8 cellular contexts compared by ENCODE assay signal in genomic region chr11:33723238-33723881, GRCh38. TPM values are rescaled to one million over a fixed set of nuclear protein-coding genes. Genes with fewer than 3 reads are reported as not detected.
DNase-seq lines count a peak whose midpoint lies in the region; ATAC-seq and FAIRE-seq lines count a peak whose summit lies in the region.

No MANE protein-coding gene starts in this region.

- H3K4me1 Mint-ChIP-seq in activated naive CD4-positive, alpha-beta T cell treated with anti-CD3 and anti-CD28 coated beads for 36 hours (ENCODE audit: low read depth) = peaks cover 29% of the 10 kb centered on the region
- peaks cover 46% of the 10 kb centered on the region for H3K4me1 Mint-ChIP-seq in activated CD4-positive, alpha-beta memory T cell treated with anti-CD3 and anti-CD28 coated beads for 36 hours (ENCODE audit: low read depth)

- CTCF ChIA-PET in activated naive CD4-positive, alpha-beta T cell treated with anti-CD3 and anti-CD28 coated beads for 36 hours (lab: Charles Lee) = interaction anchor here (0.6 to 3.3 kb wide), 3 partner anchors 19 to 1842 kb away, joined by 3 to 13 read pairs (median 3); no protein-coding TSS in a partner anchor
- CTCF ChIA-PET in activated CD4-positive, alpha-beta memory T cell treated with anti-CD3 and anti-CD28 coated beads for 36 hours (lab: Charles Lee) = interaction anchor here (0.7 to 1.8 kb wide), 6 partner anchors 8 to 19 kb away, joined by 3 to 6 read pairs (median 4); no protein-coding TSS in a partner anchor

- POLR2A ChIA-PET in activated CD4-positive, alpha-beta memory T cell treated with anti-CD3 and anti-CD28 coated beads for 36 hours (lab: Charles Lee) = interaction anchor here (0.7 to 2.0 kb wide), 6 partner anchors 8 to 382 kb away, joined by 3 to 13 read pairs (median 5); partner anchors contain the start of gene CD59

- H3K4me1 ChIP-seq in stomach smooth muscle (ENCODE audit: control insufficient read depth, insufficient read depth, low read length) = peaks cover 40% of the 10 kb centered on the region

- peaks cover 12% of the 10 kb centered on the region for H3K36me3 Mint-ChIP-seq in activated naive CD4-positive, alpha-beta T cell treated with anti-CD3 and anti-CD28 coated beads for 36 hours (ENCODE audit: low read depth)
- peaks cover 30% of the 10 kb centered on the region for H3K36me3 Mint-ChIP-seq in activated CD4-positive, alpha-beta memory T cell treated with anti-CD3 and anti-CD28 coated beads for 36 hours

- H3K36me3 ChIP-seq in stomach smooth muscle (ENCODE audit: control insufficient read depth in 2 of 2, insufficient read depth in 2 of 2, low read length in 2 of 2) = peaks cover 22 to 23% of the 10 kb centered on the region in 2 donors

- no peaks in the 10 kb centered on the region for H3K9me3 Mint-ChIP-seq in activated naive CD4-positive, alpha-beta T cell treated with anti-CD3 and anti-CD28 coated beads for 36 hours
- no peaks in the 10 kb centered on the region for H3K9me3 Mint-ChIP-seq in activated CD4-positive, alpha-beta memory T cell treated with anti-CD3 and anti-CD28 coated beads for 36 hours

- FAIRE-seq in HTR-8/SVneo (lab: Jason Lieb, UNC) = no peak

- intact Hi-C loops in activated naive CD4-positive, alpha-beta T cell treated with anti-CD3 and anti-CD28 coated beads for 36 hours (cut with micrococcal nuclease) = loop anchor here (1.0 kb wide), 1 partner anchor 8 kb away; no protein-coding TSS in a partner anchor
- intact Hi-C loops in activated CD4-positive, alpha-beta memory T cell treated with anti-CD3 and anti-CD28 coated beads for 36 hours (cut with micrococcal nuclease) = loop anchor here (5.0 kb wide), 1 partner anchor 49 kb away; the partner anchor contains the start of gene FBXO3
- intact Hi-C loops in left ventricle myocardium superior (cut with micrococcal nuclease) = no loop called here

- H3K9me3 ChIP-seq in stomach smooth muscle (ENCODE audit: control insufficient read depth in 2 of 2, low read length in 2 of 2) = no peaks in the 10 kb centered on the region

- no peaks in the 10 kb centered on the region for H3K27me3 ChIP-seq in stomach smooth muscle (ENCODE audit: control insufficient read depth in 1 of 2, insufficient read depth in 2 of 2, low read length in 2 of 2)

- H3K27ac ChIP-seq in stomach smooth muscle (ENCODE audit: low read length) = peak overlapping the region; percentile 64

- H3K4me3 Mint-ChIP-seq in activated naive CD4-positive, alpha-beta T cell treated with anti-CD3 and anti-CD28 coated beads for 36 hours = no peak overlapping the region
- H3K4me3 Mint-ChIP-seq in activated CD4-positive, alpha-beta memory T cell treated with anti-CD3 and anti-CD28 coated beads for 36 hours = no peak overlapping the region

- H3K27me3 Mint-ChIP-seq in activated naive CD4-positive, alpha-beta T cell treated with anti-CD3 and anti-CD28 coated beads for 36 hours (ENCODE audit: low read depth) = no peaks in the 10 kb centered on the region
- H3K27me3 Mint-ChIP-seq in activated CD4-positive, alpha-beta memory T cell treated with anti-CD3 and anti-CD28 coated beads for 36 hours = no peaks in the 10 kb centered on the region

- no peak overlapping the region for H3K4me3 ChIP-seq in stomach smooth muscle (ENCODE audit: low read length in 2 of 2)

- DNase-seq in activated naive CD4-positive, alpha-beta T cell treated with anti-CD3 and anti-CD28 coated beads for 36 hours = no peak
- DNase-seq in activated naive CD4-positive, alpha-beta T cell treated with anti-CD3 and anti-CD28 coated beads, Interleukin-2, amount 50 U/mL, for 16 hours = no peak
- DNase-seq in activated CD4-positive, alpha-beta memory T cell treated with anti-CD3 and anti-CD28 coated beads for 36 hours = peak; percentile 25
- DNase-seq in left ventricle myocardium superior = peak; percentile 36
- no peak for DNase-seq in HTR-8/SVneo (ENCODE audit: insufficient read length, low spot score)
- DNase-seq in activated CD4-positive, alpha-beta T cell treated with anti-CD3 and anti-CD28 coated beads for 4 hours = no peak

- H3K9ac ChIP-seq in stomach smooth muscle (ENCODE audit: low read length in 2 of 2) = no peak overlapping the region

- peak; percentile 67 for ATAC-seq in left ventricle myocardium superior
- no peak for ATAC-seq in GM18868 (IDR thresholded peaks at IDR 0.05; ENCODE audit: unreplicated experiment)

- peak overlapping the region; percentile 21 for H3K27ac Mint-ChIP-seq in activated naive CD4-positive, alpha-beta T cell treated with anti-CD3 and anti-CD28 coated beads for 36 hours
- H3K27ac Mint-ChIP-seq in activated CD4-positive, alpha-beta memory T cell treated with anti-CD3 and anti-CD28 coated beads for 36 hours = peak overlapping the region; percentile 81

RNA-seq across cellular contexts. Expression of gene CD59, which starts 12.9 kb away (rescaled TPM):
- 10 to 100 TPM; 59.9 to 61.9 TPM for total RNA-seq in activated naive CD4-positive, alpha-beta T cell treated with anti-CD3 and anti-CD28 coated beads for 36 hours
- total RNA-seq in activated CD4-positive, alpha-beta memory T cell treated with anti-CD3 and anti-CD28 coated beads for 36 hours = 10 to 100 TPM; 79.4 TPM
- 814 TPM for total RNA-seq in left ventricle myocardium superior

RNA-seq across cellular contexts. Expression of gene C11orf91, which starts 22.7 kb away (rescaled TPM):
- not detected for total RNA-seq in activated naive CD4-positive, alpha-beta T cell treated with anti-CD3 and anti-CD28 coated beads for 36 hours
- not detected for total RNA-seq in activated CD4-positive, alpha-beta memory T cell treated with anti-CD3 and anti-CD28 coated beads for 36 hours
- total RNA-seq in left ventricle myocardium superior = not detected

RNA-seq across cellular contexts. Expression of gene FBXO3, which starts 51.0 kb away (rescaled TPM):
- 10 to 100 TPM; 12.2 to 12.9 TPM for total RNA-seq in activated naive CD4-positive, alpha-beta T cell treated with anti-CD3 and anti-CD28 coated beads for 36 hours
- total RNA-seq in activated CD4-positive, alpha-beta memory T cell treated with anti-CD3 and anti-CD28 coated beads for 36 hours = 10 to 100 TPM; 16.5 to 17.7 TPM
- 53.3 TPM for total RNA-seq in left ventricle myocardium superior

Comparison
In these comparisons a context has a peak if more than half of its experiments do, and no peak if none do; other contexts are left out.
1. DNase-seq: peak in activated CD4-positive, alpha-beta memory T cell treated with anti-CD3 and anti-CD28 coated beads for 36 hours (single experiment) and left ventricle myocardium superior (single experiment); none in activated naive CD4-positive, alpha-beta T cell treated with anti-CD3 and anti-CD28 coated beads for 36 hours (single experiment), activated naive CD4-positive, alpha-beta T cell treated with anti-CD3 and anti-CD28 coated beads, Interleukin-2, amount 50 U/mL, for 16 hours (single experiment), HTR-8/SVneo (single experiment) and activated CD4-positive, alpha-beta T cell treated with anti-CD3 and anti-CD28 coated beads for 4 hours (0 of 2).
2. RNA of gene CD59, which starts 12.9 kb away (total RNA-seq): 814 TPM in left ventricle myocardium superior (single experiment); 79.4 TPM in activated CD4-positive, alpha-beta memory T cell treated with anti-CD3 and anti-CD28 coated beads for 36 hours and 59.9 to 61.9 TPM in activated naive CD4-positive, alpha-beta T cell treated with anti-CD3 and anti-CD28 coated beads for 36 hours; every median in the first group is over 10 times any median in the second.